Comparison of ENCODE assay signal across 8 cellular contexts in genomic region chr1:230979952-230980351, GRCh38. TPM values are rescaled to one million over a fixed set of nuclear protein-coding genes. Genes with fewer than 3 reads are reported as not detected.
DNase-seq lines count a peak whose midpoint lies in the region; ATAC-seq and TF ChIP-seq lines count a peak whose summit lies in the region.

No MANE protein-coding gene starts in this region.

- peak overlapping the region; percentile 86 to 94 for H3K27ac Mint-ChIP-seq in T-cell

- H3K36me3 Mint-ChIP-seq in T-cell, result peaks cover 9% of the 10 kb centered on the region

- CTCF ChIA-PET in T-cell (lab: Charles Lee), result interaction anchor here in 1 of 2 donors (0.8 to 1.2 kb wide), 2 partner anchors 53 to 62 kb away, joined by 3 read pairs; no protein-coding TSS in a partner anchor

- no peaks in the 10 kb centered on the region for H3K27me3 ChIP-seq in fibroblast of lung (ENCODE audit: control insufficient read depth, insufficient read depth, low read length)
- H3K27me3 ChIP-seq in skeletal muscle tissue (ENCODE audit: control insufficient read depth in 3 of 3, insufficient read depth in 3 of 3, low read length in 3 of 3), result no peaks in the 10 kb centered on the region

- peaks cover 14% of the 10 kb centered on the region for H3K79me2 ChIP-seq in fibroblast of lung (ENCODE audit: control insufficient read depth, insufficient read depth, low read length)

- H3K27me3 Mint-ChIP-seq in T-cell, result no peaks in the 10 kb centered on the region

- peak overlapping the region in 2 of 3 donors; percentile 91 to 97 for H3K4me3 Mint-ChIP-seq in T-cell

- H2AFZ ChIP-seq in fibroblast of lung (ENCODE audit: low read length), result no peak overlapping the region

- no peaks in the 10 kb centered on the region for H3K9me3 ChIP-seq in fibroblast of lung (ENCODE audit: control insufficient read depth, insufficient read depth, low read depth, low read length)
- no peaks in the 10 kb centered on the region for H3K9me3 ChIP-seq in skeletal muscle tissue (ENCODE audit: control insufficient read depth in 3 of 3, low read length in 3 of 3)

- ATAC-seq in T-cell (replicated peaks in 1 of 4), result no peak

- H3K9me3 Mint-ChIP-seq in T-cell, result no peaks in the 10 kb centered on the region

- H3K4me3 ChIP-seq in fibroblast of lung (replicated peaks in 1 of 4; ENCODE audit: control extremely low read depth in 1 of 4, insufficient read depth in 1 of 4, low read depth in 3 of 4, low read length in 4 of 4) (peak overlapping the region; percentile 61 to 93 (median 77)), skeletal muscle tissue (ENCODE audit: low read length in 3 of 3) (peak overlapping the region in 2 of 3 donors; percentile 95 to 97)

- peak overlapping the region; percentile 57 for H3K4me2 ChIP-seq in fibroblast of lung (ENCODE audit: extremely low read depth, insufficient read depth, low read length)

- H3K4me1 ChIP-seq in fibroblast of lung (ENCODE audit: control insufficient read depth, extremely low read depth, insufficient read depth, low read length) (no peaks in the 10 kb centered on the region), skeletal muscle tissue (ENCODE audit: control insufficient read depth in 3 of 3, insufficient read depth in 3 of 3, low read length in 3 of 3) (peaks cover 4 to 18% (median 15%) of the 10 kb centered on the region in 3 donors)

- POLR2A ChIA-PET in T-cell (lab: Charles Lee), result no interaction called here

- H3K36me3 ChIP-seq in fibroblast of lung (ENCODE audit: control insufficient read depth, insufficient read depth, low read length) (peaks cover 2% of the 10 kb centered on the region), skeletal muscle tissue (ENCODE audit: control insufficient read depth in 3 of 3, insufficient read depth in 3 of 3, low read length in 3 of 3) (peaks cover 2 to 8% (median 7%) of the 10 kb centered on the region in 3 donors)

- H4K20me1 ChIP-seq in fibroblast of lung (ENCODE audit: control insufficient read depth, extremely low read depth, insufficient read depth, low read length), result no peaks in the 10 kb centered on the region

- H3K27ac ChIP-seq in fibroblast of lung (ENCODE audit: insufficient read depth, low read length), result no peak overlapping the region
- no peak overlapping the region for H3K27ac ChIP-seq in skeletal muscle tissue (ENCODE audit: low read depth, low read length)

- peaks cover 30 to 37% (median 33%) of the 10 kb centered on the region in 3 donors for H3K4me1 Mint-ChIP-seq in T-cell

- DNase-seq in NOMO-1 treated with DMSO at 0.1 percent for 48 hours (lab: John Stamatoyannopoulos, UW; ENCODE audit: unreplicated experiment), result peak; percentile 1
- no peak for DNase-seq in NOMO-1 treated with dmso at 0.1 percent for 144 hours (lab: John Stamatoyannopoulos, UW; ENCODE audit: unreplicated experiment)
- DNase-seq in T-cell, result no peak
- DNase-seq in fibroblast of lung (ENCODE audit: low read depth in 2 of 2), result no peak
- no peak for DNase-seq in SIG-M5 treated with dmso at 0.1 percent for 504 hours (lab: John Stamatoyannopoulos, UW; ENCODE audit: unreplicated experiment)
- DNase-seq in NCI-H774 (lab: John Stamatoyannopoulos, UW), result no peak
- no peak for DNase-seq in activated CD4-positive, alpha-beta T cell treated with anti-CD3 and anti-CD28 coated beads, Interleukin-2, amount 50 U/mL, for 48 hours

- no peak for TF ChIP-seq CTCF in fibroblast of lung (conservative IDR thresholded peaks at IDR 0.05 in 1 of 2, IDR thresholded peaks at IDR 0.05 in 1 of 2; ENCODE audit: low read depth in 1 of 2, low read length in 2 of 2)

- H3K9ac ChIP-seq in fibroblast of lung (ENCODE audit: insufficient read depth, low read length) (no peak overlapping the region), skeletal muscle tissue (ENCODE audit: low read depth in 1 of 3, low read length in 3 of 3) (no peak overlapping the region)

RNA-seq across cellular contexts. Expression of gene ARV1, which starts 1.1 kb away (rescaled TPM):
- 10 to 100 TPM in 3 of 5 donors, 1 to 10 TPM in 2; 6.7 to 13.2 (median 10.0) TPM for total RNA-seq in T-cell
- 13.6 and 16.8 TPM in 2 replicates for total RNA-seq in fibroblast of lung
- 29.0 and 38.7 TPM in 2 replicates for polyA plus RNA-seq in fibroblast of lung
- polyA plus RNA-seq in fibroblast of lung (2012), result 17.9 and 19.7 TPM in 2 replicates
- polyA minus RNA-seq in fibroblast of lung (ENCODE audit: low replicate concordance), result 2.7 and 4.7 TPM in 2 replicates
- 10.4 TPM for total RNA-seq in skeletal muscle tissue

RNA-seq across cellular contexts. Expression of gene TTC13, which starts 1.3 kb away (rescaled TPM):
- total RNA-seq in T-cell, result 10 to 100 TPM; 39.7 to 44.9 (median 42.2) TPM
- 9.0 and 16.2 TPM in 2 replicates for total RNA-seq in fibroblast of lung
- polyA plus RNA-seq in fibroblast of lung, result 6.5 and 8.0 TPM in 2 replicates
- polyA plus RNA-seq in fibroblast of lung (2012), result 5.8 and 7.1 TPM in 2 replicates
- polyA minus RNA-seq in fibroblast of lung (ENCODE audit: low replicate concordance), result 2.7 and 5.1 TPM in 2 replicates
- 20.4 TPM for total RNA-seq in skeletal muscle tissue
